1 cellular context compared by ENCODE assay signal in genomic region chr5:172586118-172587060, GRCh38.
TF ChIP-seq lines count a peak whose summit lies in the region.

No MANE protein-coding gene starts in this region.

TF ChIP-seq in GM23338, 12 proteins besides CTCF, POLR2A, EP300 and RAD21 (continued from another document):
- 0 out of 2 replicates have a peak, but pooled peaks have one; percentile 23 for TF ChIP-seq ZNF462 (CRISPR knock-in tag; IDR thresholded peaks at IDR 0.05)
